ENCODE assay signal across 1 cellular context in the genomic region with DNA sequence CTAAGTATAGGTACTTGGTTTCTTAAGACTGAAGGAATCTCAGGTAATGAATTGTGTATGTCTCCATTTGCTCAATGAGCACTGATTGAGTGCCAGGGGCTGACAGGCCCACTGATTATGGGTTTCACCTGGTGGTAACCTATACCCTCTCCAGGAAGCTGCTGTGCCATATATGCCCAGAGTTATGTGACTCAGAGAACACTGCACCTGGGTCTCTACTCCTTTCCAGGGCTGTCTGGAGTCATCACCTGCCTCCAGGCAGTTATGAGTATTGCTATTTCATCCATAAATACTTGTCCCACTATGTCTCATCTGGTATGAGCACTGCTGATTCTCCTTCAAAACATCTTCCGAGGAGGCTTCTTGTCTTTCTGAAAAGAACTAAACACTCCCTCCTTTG.
TF ChIP-seq lines count a peak whose summit lies in the region.

No MANE protein-coding gene starts in this region.

TF ChIP-seq in HepG2, 621 proteins besides CTCF, POLR2A, EP300 and RAD21 (continued from another document):
- TF ChIP-seq THRA (CRISPR knock-in tag; IDR thresholded peaks at IDR 0.05; ENCODE audit: borderline replicate concordance) (no peak), ZFP1 (CRISPR knock-in tag; IDR thresholded peaks at IDR 0.05) (no peak), NR1H2 (CRISPR knock-in tag; IDR thresholded peaks at IDR 0.05; ENCODE audit: borderline replicate concordance, low read depth) (no peak), REXO4 (CRISPR knock-in tag; IDR thresholded peaks at IDR 0.05; ENCODE audit: borderline replicate concordance) (no peak), ZNF432 (CRISPR knock-in tag; IDR thresholded peaks at IDR 0.05; ENCODE audit: borderline replicate concordance) (no peak), ZNF607 (CRISPR knock-in tag; IDR thresholded peaks at IDR 0.05; ENCODE audit: borderline replicate concordance) (no peak), ZNF552 (CRISPR knock-in tag; IDR thresholded peaks at IDR 0.05; ENCODE audit: borderline replicate concordance) (no peak), RELA (CRISPR knock-in tag; IDR thresholded peaks at IDR 0.05) (no peak), BRCA1 (CRISPR knock-in tag; IDR thresholded peaks at IDR 0.05) (no peak)
- TF ChIP-seq, protein P1, sequence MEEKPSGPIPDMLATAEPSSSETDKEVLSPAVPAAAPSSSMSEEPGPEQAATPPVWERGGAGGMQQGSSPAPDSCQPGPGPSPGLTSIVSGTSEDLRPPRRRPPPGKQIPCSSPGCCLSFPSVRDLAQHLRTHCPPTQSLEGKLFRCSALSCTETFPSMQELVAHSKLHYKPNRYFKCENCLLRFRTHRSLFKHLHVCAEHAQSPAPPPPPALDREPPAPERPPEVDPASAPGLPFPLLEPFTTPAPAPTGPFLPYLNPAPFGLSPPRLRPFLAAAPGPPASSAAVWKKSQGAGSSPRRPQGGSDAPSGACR (CRISPR knock-in tag; IDR thresholded peaks at IDR 0.05), result no peak
